In genomic region chr3:150059241-150059640, GRCh38 we compare ENCODE assay signal across 19 cellular contexts.
"Had no signal": no experiment of that assay in that cellular context is flagged by ENCODE, and none has a peak within 500 bp of the region (broad histone marks: within the 10 kb centered on the region; RNA-seq: fewer than 3 reads in every experiment).

No MANE protein-coding gene starts in this region.

- H3K4me1 ChIP-seq: breast epithelium, right lobe of liver had no signal

- H3K27ac ChIP-seq: breast epithelium, dorsolateral prefrontal cortex, right lobe of liver had no signal

- H3K36me3 ChIP-seq: breast epithelium, right lobe of liver had no signal

- H3K27me3 ChIP-seq: breast epithelium, right lobe of liver had no signal

- ATAC-seq: activated CD4-positive, CD25-positive, alpha-beta regulatory T cell treated with anti-CD3 and anti-CD28 coated beads, Interleukin-2, amount 50 U/mL, for 24 hours; activated CD8-positive, alpha-beta memory T cell treated with anti-CD3 and anti-CD28 coated beads, Interleukin-2, amount 10 ng/mL, durations not matched to agents 7 days and 5 days; activated naive CD4-positive, alpha-beta T cell treated with anti-CD3 and anti-CD28 coated beads, Interleukin-2, amount 50 U/mL, for 72 hours; esophagus mucosa; left colon; naive thymus-derived CD4-positive, alpha-beta T cell; right lobe of liver had no signal

- FAIRE-seq: TTC549 had no signal

- H3K9me3 ChIP-seq: breast epithelium, right lobe of liver had no signal

- H3K4me3 ChIP-seq: breast epithelium, lung, right lobe of liver had no signal

- DNase-seq: activated CD4-positive, alpha-beta T cell treated with anti-CD3 and anti-CD28 coated beads, Interleukin-2, amount 50 U/mL, for 4 hours; activated CD8-positive, alpha-beta memory T cell treated with anti-CD3 and anti-CD28 coated beads, Interleukin-2, amount 10 ng/mL, durations not matched to agents 7 days and 5 days; activated effector memory CD4-positive, alpha-beta T cell treated with Interleukin-2 at 50 U/mL for 16 hours; activated T-cell treated with anti-CD3 and anti-CD28 coated beads, Interleukin-2, amount 50 U/mL, for 24 hours; amniotic stem cell; immature natural killer cell; left colon; naive thymus-derived CD4-positive, alpha-beta T cell; right lobe of liver; stimulated activated CD4-positive, alpha-beta T cell treated with anti-CD3 and anti-CD28 coated beads, Interleukin-12 subunit alpha, Interleukin-12 subunit beta, amount 100 ng/mL, for 4 hours; stimulated activated naive CD4-positive, alpha-beta T cell; T-helper 2 cell had no signal
